Comparison of ENCODE assay signal across 8 cellular contexts in the genomic region with DNA sequence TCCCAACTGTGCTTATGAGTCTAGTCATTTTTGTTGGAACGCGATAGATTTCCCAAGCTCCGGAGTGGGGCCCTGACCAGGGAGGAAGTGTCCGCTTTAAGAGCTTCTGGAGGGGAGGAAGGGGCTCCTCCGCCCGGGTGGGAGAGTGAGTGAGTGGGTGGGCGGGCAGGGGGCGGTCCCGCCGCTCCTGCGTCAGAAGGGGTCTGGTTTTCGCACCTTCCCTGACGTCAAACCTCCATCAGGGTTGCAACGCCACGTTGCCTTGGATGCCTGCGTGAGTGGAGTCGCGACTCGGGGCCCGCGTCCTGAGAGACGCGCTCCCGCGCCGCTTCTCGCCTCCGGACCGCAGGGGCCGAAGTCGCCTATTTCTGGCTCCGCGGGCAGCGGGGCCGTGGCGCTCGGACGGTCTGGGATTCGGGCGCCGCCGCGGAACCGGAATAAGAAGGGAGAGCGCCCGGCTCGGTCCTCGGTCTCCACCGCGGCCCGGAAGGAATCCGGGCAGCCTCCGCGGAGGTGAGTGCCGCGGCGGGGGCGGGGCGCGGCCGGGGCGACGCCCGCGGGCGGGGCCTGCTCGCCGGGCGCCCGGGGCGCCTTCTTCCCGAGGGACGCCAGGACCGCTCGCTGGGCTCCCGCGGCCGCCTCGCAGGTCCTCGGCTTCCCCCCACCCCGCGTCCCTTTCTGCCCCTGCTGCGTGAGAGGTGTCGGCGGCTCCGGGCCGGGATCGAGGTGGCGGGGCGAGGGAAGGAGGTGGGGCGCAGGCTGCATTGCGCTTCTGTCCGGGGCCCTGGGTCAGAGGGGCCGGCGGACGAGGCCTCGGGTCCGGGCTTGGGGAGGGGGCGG. TPM values are rescaled to one million over a fixed set of nuclear protein-coding genes. Genes with fewer than 3 reads are reported as not detected.
A peak's percentile ranks its signal among the peaks of the same experiment; 100 is the strongest.
DNase-seq lines count a peak whose midpoint lies in the region; ATAC-seq and TF ChIP-seq lines count a peak whose summit lies in the region.

A gene (plus strand): TSS at position 230 of the 840 bp plus-strand sequence. CDS start 7,187 bp downstream, outside the sequence.

- H3K4me1 ChIP-seq in mucosa of stomach (ENCODE audit: control insufficient read depth, insufficient read depth, low read length): no peaks in the 10 kb centered on the region

- no peak for TF ChIP-seq CTCF in epithelial cell of proximal tubule (conservative IDR thresholded peaks at IDR 0.05; ENCODE audit: low read depth, low read length)

- H3K36me3 ChIP-seq in mucosa of stomach (ENCODE audit: control insufficient read depth, insufficient read depth, low read length): no peaks in the 10 kb centered on the region

- no peaks in the 10 kb centered on the region for H3K9me3 ChIP-seq in mucosa of stomach (ENCODE audit: control insufficient read depth, low read length)

- peak; percentile 89 for ATAC-seq in HG02759 (IDR thresholded peaks at IDR 0.05; ENCODE audit: unreplicated experiment)

- peaks cover 56% of the 10 kb centered on the region for H3K27me3 ChIP-seq in mucosa of stomach (ENCODE audit: control insufficient read depth, insufficient read depth, low read length)

- DNase-seq in NCI-H748 (lab: John Stamatoyannopoulos, UW; ENCODE audit: unreplicated experiment) (peak; percentile 90), NCI-H748 treated with DMSO at 0.1 percent for 48 hours (lab: John Stamatoyannopoulos, UW) (no peak), NCI-H2227 treated with DMSO at 0.1 percent for 48 hours (lab: John Stamatoyannopoulos, UW) (peak; percentile 93), epithelial cell of proximal tubule (ENCODE audit: low read depth) (no peak)
- peak; percentile 74 for DNase-seq in activated CD8-positive, alpha-beta memory T cell treated with anti-CD3 and anti-CD28 coated beads, Interleukin-2, amount 50 U/mL, for 48 hours
- peak; percentile 39 for DNase-seq in stimulated activated naive CD4-positive, alpha-beta T cell treated with Interleukin-2 at 50 U/mL for 16 hours (lab: John Stamatoyannopoulos, UW)

- H3K4me3 ChIP-seq in epithelial cell of proximal tubule (ENCODE audit: low read depth, low read length): peak within 1 kb of the TSS; percentile 64
- peak within 1 kb of the TSS; percentile 37 for H3K4me3 ChIP-seq in mucosa of stomach (ENCODE audit: low read length)

- H3K9ac ChIP-seq in mucosa of stomach (ENCODE audit: low read length): peak within 1 kb of the TSS; percentile 56

RNA-seq across cellular contexts. Expression of the gene that starts here (rescaled TPM):
- 2.9 and 6.4 TPM in 2 replicates for total RNA-seq in epithelial cell of proximal tubule

Comparison
In these comparisons a context has a peak if more than half of its experiments do, and no peak if none do; other contexts are left out.
1. DNase-seq: peak in NCI-H748 (single experiment), NCI-H2227 treated with DMSO at 0.1 percent for 48 hours (single experiment), activated CD8-positive, alpha-beta memory T cell treated with anti-CD3 and anti-CD28 coated beads, Interleukin-2, amount 50 U/mL, for 48 hours (single experiment) and stimulated activated naive CD4-positive, alpha-beta T cell treated with Interleukin-2 at 50 U/mL for 16 hours (single experiment); none in NCI-H748 treated with DMSO at 0.1 percent for 48 hours (single experiment) and epithelial cell of proximal tubule (single experiment).